ENCODE assay signal across 29 cellular contexts in genomic region chr10:92832998-92833642, GRCh38. TPM values are rescaled to one million over a fixed set of nuclear protein-coding genes. Genes with fewer than 3 reads are reported as not detected.
DNase-seq lines count a peak whose midpoint lies in the region; ATAC-seq and TF ChIP-seq lines count a peak whose summit lies in the region.
"Had no signal": no experiment of that assay in that cellular context is flagged by ENCODE, and none has a peak within 500 bp of the region (broad histone marks: within the 10 kb centered on the region; RNA-seq: fewer than 3 reads in every experiment).

No MANE protein-coding gene starts in this region.

- H3K14ac ChIP-seq in trophoblast cell (ENCODE audit: low read length), result no peak overlapping the region

- TF ChIP-seq CTCF in SK-N-SH (IDR thresholded peaks at IDR 0.05) (no peak), endothelial cell (IDR thresholded peaks at IDR 0.05; ENCODE audit: unreplicated experiment) (no peak), sigmoid colon (IDR thresholded peaks at IDR 0.05) (no peak)

- H3K9me2 ChIP-seq in SK-N-SH, result no peaks in the 10 kb centered on the region

- H3K36me3 ChIP-seq in SK-N-SH (replicated peaks in 1 of 2; ENCODE audit: control insufficient read depth in 1 of 2, insufficient read depth in 2 of 2, low read length in 1 of 2), result no peaks in the 10 kb centered on the region
- H3K36me3 ChIP-seq in trophoblast cell (ENCODE audit: control insufficient read depth in 1 of 2, insufficient read depth in 2 of 2, low read length in 2 of 2), result no peaks in the 10 kb centered on the region
- H3K36me3 ChIP-seq in sigmoid colon, result no peaks in the 10 kb centered on the region
- H3K36me3 ChIP-seq: breast epithelium, Peyer's patch had no signal

- H2BK120ac ChIP-seq in trophoblast cell (ENCODE audit: insufficient read depth, low read length, poor library complexity), result no peak overlapping the region

- no peak for ATAC-seq in SK-N-SH treated with all-trans-retinoic acid at 6 μM for 48 hours
- no peak for ATAC-seq in GM19395 (IDR thresholded peaks at IDR 0.05; ENCODE audit: unreplicated experiment)
- ATAC-seq: sciatic nerve, T-cell had no signal

- no peak overlapping the region for H3K4ac ChIP-seq in trophoblast cell (ENCODE audit: low read depth, low read length)

- DNase-seq in SK-N-SH, result no peak
- DNase-seq in HUDEP-2 (lab: John Stamatoyannopoulos, UW; ENCODE audit: unreplicated experiment in 76 of 76), result peak in 59 of 76 experiments; percentile 10 to 72 (median 48)
- no peak for DNase-seq in endothelial cell (ENCODE audit: low spot score)
- peak in 1 of 2 donors; percentile 23 for DNase-seq in trophoblast cell
- DNase-seq in LoVo (ENCODE audit: low spot score), result no peak
- DNase-seq in sigmoid colon, result no peak
- DNase-seq: activated CD4-positive, CD25-positive, alpha-beta regulatory T cell treated with anti-CD3 and anti-CD28 coated beads, Interleukin-2, amount 50 U/mL, for 72 hours; activated naive CD4-positive, alpha-beta T cell treated with anti-CD3 and anti-CD28 coated beads for 36 hours; activated T-cell treated with anti-CD3 and anti-CD28 coated beads, Interleukin-2, amount 50 U/mL, for 48 hours; CD4-positive, CD25-positive, alpha-beta regulatory T cell; DND-41; effector CD4-positive, alpha-beta T cell; GM23248; head of caudate nucleus; mammary epithelial cell; MM.1S; NCI-H1417; NCI-H2029 treated with DMSO at 0.1 percent for 48 hours; NCI-H345; Peyer's patch; stimulated activated CD4-positive, alpha-beta T cell treated with anti-CD3 and anti-CD28 coated beads, Interleukin-15, amount 100 ng/mL, for 24 hours; T-cell had no signal

- H4K91ac ChIP-seq in trophoblast cell (ENCODE audit: low read depth, low read length), result no peak overlapping the region

- no peaks in the 10 kb centered on the region for H4K20me1 ChIP-seq in SK-N-SH (ENCODE audit: insufficient read depth)

- H2BK12ac ChIP-seq in trophoblast cell (ENCODE audit: low read length), result no peak overlapping the region

- peaks cover 10% of the 10 kb centered on the region for H3K36me3 Mint-ChIP-seq in endothelial cell (ENCODE audit: low read depth, unreplicated experiment)
- H3K36me3 Mint-ChIP-seq: CD4-positive, CD25-positive, alpha-beta regulatory T cell; T-cell had no signal

- CTCF ChIA-PET in SK-N-SH (lab: Yijun Ruan, JAX), result interaction anchor here (1.0 to 2.5 kb wide), 5 partner anchors 10 to 524 kb away, joined by 3 to 13 read pairs (median 3); no protein-coding TSS in a partner anchor

- H4K12ac ChIP-seq in trophoblast cell (ENCODE audit: low read depth, low read length), result no peak overlapping the region

- H3K79me1 ChIP-seq in trophoblast cell (ENCODE audit: low read length), result no peaks in the 10 kb centered on the region

- intact Hi-C loops in sigmoid colon (cut with DNase I), result no loop called here

- H3K4me1 ChIP-seq in SK-N-SH (ENCODE audit: control insufficient read depth in 1 of 2, insufficient read depth in 2 of 2, low read depth in 1 of 2, low read length in 1 of 2), result peaks cover 0 to 16% of the 10 kb centered on the region in 2 experiments; a peak in 1 of 4 replicates
- H3K4me1 ChIP-seq in trophoblast cell (ENCODE audit: control insufficient read depth in 1 of 2, insufficient read depth in 2 of 2, low read length in 2 of 2), result no peaks in the 10 kb centered on the region
- H3K4me1 ChIP-seq in sigmoid colon, result no peaks in the 10 kb centered on the region
- H3K4me1 ChIP-seq: breast epithelium, Peyer's patch had no signal

- no peak overlapping the region for H2BK5ac ChIP-seq in trophoblast cell (ENCODE audit: low read depth, low read length, poor library complexity)

- no peak for TF ChIP-seq POLR2A in sigmoid colon (IDR thresholded peaks at IDR 0.05)

- no peak for TF ChIP-seq RAD21 in SK-N-SH (IDR thresholded peaks at IDR 0.05; ENCODE audit: low read length)

- no peak overlapping the region for H3K18ac ChIP-seq in trophoblast cell (ENCODE audit: low read length)

- H2AFZ ChIP-seq in SK-N-SH (ENCODE audit: low read depth), result 0 out of 2 replicates have a peak overlapping the region, but pooled peaks have one; percentile 43
- no peak overlapping the region for H2AFZ ChIP-seq in trophoblast cell (ENCODE audit: insufficient read depth, low read length, poor library complexity)
- H2AFZ ChIP-seq: GM23248 had no signal

- H3K4me3 ChIP-seq in SK-N-SH (ENCODE audit: low read depth in 2 of 2, low read length in 1 of 2), result no peak overlapping the region
- H3K4me3 ChIP-seq in trophoblast cell (ENCODE audit: low read depth, low read length), result no peak overlapping the region
- no peak overlapping the region for H3K4me3 ChIP-seq in sigmoid colon
- H3K4me3 ChIP-seq: breast epithelium, GM23248, Peyer's patch had no signal

- H3K23ac ChIP-seq in trophoblast cell (ENCODE audit: low read length), result no peak overlapping the region

- no peak overlapping the region for H4K8ac ChIP-seq in trophoblast cell (ENCODE audit: low read depth, low read length)

- no peaks in the 10 kb centered on the region for H3K9me3 Mint-ChIP-seq in endothelial cell (ENCODE audit: unreplicated experiment)
- H3K9me3 Mint-ChIP-seq: activated naive CD4-positive, alpha-beta T cell treated with anti-CD3 and anti-CD28 coated beads for 36 hours; CD4-positive, CD25-positive, alpha-beta regulatory T cell; stimulated activated naive CD8-positive, alpha-beta T cell treated with anti-CD3 and anti-CD28 coated beads, Interleukin-15, Interleukin-2, amounts not matched to agents 100 ng/mL and 50 ng/mL, for 24 hours; T-cell had no signal

- H3K4me2 ChIP-seq in SK-N-SH (no peak overlapping the region), trophoblast cell (ENCODE audit: low read length) (no peak overlapping the region)

- 92% methylated on average over 1 of the region's 1 CpG for WGBS in SK-N-SH (ENCODE audit: low lambda C conversion rate)
- WGBS in trophoblast cell (ENCODE audit: extremely low coverage, insufficient coverage, insufficient read length), result no CpG with 5 or more reads among the region's 1 CpG
- WGBS in sigmoid colon, 2 donors, result 87 to 91% methylated on average over 1 of the region's 1 CpG

- H3K4me1 Mint-ChIP-seq in endothelial cell (ENCODE audit: unreplicated experiment), result peaks cover 43% of the 10 kb centered on the region

- H3K9me3 ChIP-seq in SK-N-SH, result no peaks in the 10 kb centered on the region
- no peaks in the 10 kb centered on the region for H3K9me3 ChIP-seq in trophoblast cell (ENCODE audit: insufficient read depth, low read depth, low read length)
- no peaks in the 10 kb centered on the region for H3K9me3 ChIP-seq in sigmoid colon
- H3K9me3 ChIP-seq: breast epithelium, Peyer's patch had no signal

- TF ChIP-seq EP300 in SK-N-SH (IDR thresholded peaks at IDR 0.05; ENCODE audit: borderline replicate concordance in 1 of 2, low read depth in 1 of 2, low read length in 1 of 2) (no peak), sigmoid colon (IDR thresholded peaks at IDR 0.05) (no peak)

- H3K27me3 ChIP-seq in SK-N-SH (ENCODE audit: insufficient read depth) (no peaks in the 10 kb centered on the region), trophoblast cell (ENCODE audit: insufficient read depth, low read length) (no peaks in the 10 kb centered on the region), sigmoid colon (no peaks in the 10 kb centered on the region)
- H3K27me3 ChIP-seq: breast epithelium, Peyer's patch had no signal

- H2AK5ac ChIP-seq in trophoblast cell (ENCODE audit: low read length), result no peak overlapping the region

- no peak overlapping the region for H3K27ac Mint-ChIP-seq in endothelial cell (ENCODE audit: unreplicated experiment)
- H3K27ac Mint-ChIP-seq: activated naive CD4-positive, alpha-beta T cell treated with anti-CD3 and anti-CD28 coated beads for 36 hours; CD4-positive, CD25-positive, alpha-beta regulatory T cell; progenitor cell of endocrine pancreas; stimulated activated naive CD8-positive, alpha-beta T cell treated with anti-CD3 and anti-CD28 coated beads, Interleukin-15, Interleukin-2, amounts not matched to agents 100 ng/mL and 50 ng/mL, for 24 hours; T-cell had no signal

- POLR2A ChIA-PET in SK-N-SH (lab: Yijun Ruan, JAX), result no interaction called here

- H3K79me2 ChIP-seq in SK-N-SH (ENCODE audit: insufficient read depth), result no peaks in the 10 kb centered on the region
- no peaks in the 10 kb centered on the region for H3K79me2 ChIP-seq in trophoblast cell (ENCODE audit: control insufficient read depth, insufficient read depth, low read length, poor library complexity)

- no peaks in the 10 kb centered on the region for H3F3A ChIP-seq in SK-N-SH (replicated peaks; ENCODE audit: insufficient read depth)

- H3K27ac ChIP-seq in SK-N-SH (ENCODE audit: low read depth in 2 of 2, low read length in 1 of 2) (no peak overlapping the region), trophoblast cell (ENCODE audit: low read depth, low read length) (no peak overlapping the region), sigmoid colon (no peak overlapping the region)
- H3K27ac ChIP-seq: 22Rv1, breast epithelium, GM23248, Peyer's patch had no signal

- H3K9ac ChIP-seq in SK-N-SH (no peak overlapping the region), trophoblast cell (ENCODE audit: low read length) (peak overlapping the region; percentile 38)
- H3K9ac ChIP-seq: GM23248 had no signal

- H3K27me3 Mint-ChIP-seq in endothelial cell (ENCODE audit: unreplicated experiment), result peaks cover 6% of the 10 kb centered on the region
- H3K27me3 Mint-ChIP-seq: stimulated activated naive CD8-positive, alpha-beta T cell treated with anti-CD3 and anti-CD28 coated beads, Interleukin-15, Interleukin-2, amounts not matched to agents 100 ng/mL and 50 ng/mL, for 24 hours; T-cell had no signal

- peak overlapping the region; percentile 15 for H3K4me3 Mint-ChIP-seq in endothelial cell (ENCODE audit: unreplicated experiment)
- H3K4me3 Mint-ChIP-seq: activated naive CD4-positive, alpha-beta T cell treated with anti-CD3 and anti-CD28 coated beads for 36 hours; CD4-positive, CD25-positive, alpha-beta regulatory T cell; stimulated activated naive CD8-positive, alpha-beta T cell treated with anti-CD3 and anti-CD28 coated beads, Interleukin-15, Interleukin-2, amounts not matched to agents 100 ng/mL and 50 ng/mL, for 24 hours; T-cell had no signal

TF ChIP-seq in SK-N-SH treated with all-trans-retinoic acid at 6 μM for 48 hours, 23 proteins besides CTCF, POLR2A, EP300 and RAD21 (continues in another document):
- no peak for TF ChIP-seq ARNTL (CRISPR knock-in tag; IDR thresholded peaks at IDR 0.05; ENCODE audit: borderline replicate concordance, low read depth)
- no peak for TF ChIP-seq SNAI2 (CRISPR knock-in tag; IDR thresholded peaks at IDR 0.05)
- TF ChIP-seq TOX (CRISPR knock-in tag; IDR thresholded peaks at IDR 0.05; ENCODE audit: borderline replicate concordance), result no peak
- no peak for TF ChIP-seq ZFP3 (CRISPR knock-in tag; IDR thresholded peaks at IDR 0.05)
- no peak for TF ChIP-seq TCF4 (CRISPR knock-in tag; IDR thresholded peaks at IDR 0.05; ENCODE audit: borderline replicate concordance)
- TF ChIP-seq PPARA (CRISPR knock-in tag; IDR thresholded peaks at IDR 0.05; ENCODE audit: borderline replicate concordance), result no peak
- TF ChIP-seq ZNF8 (CRISPR knock-in tag; IDR thresholded peaks at IDR 0.05), result no peak

RNA-seq across cellular contexts. Expression of gene EXOC6, which starts 15.2 kb away (rescaled TPM):
- 2.3 and 2.4 TPM in 2 replicates for polyA plus RNA-seq in SK-N-SH (2012; rRNA removed)
- 3.4 and 3.7 TPM in 2 replicates for polyA plus RNA-seq in SK-N-SH (2012; cell fraction: cytosol; rRNA removed)
- 1.2 and 2.8 TPM in 2 replicates for polyA plus RNA-seq in SK-N-SH (2012; cell fraction: nucleus; rRNA removed)
- 28.5 TPM for total RNA-seq in endothelial cell (ENCODE audit: unreplicated experiment)
- 3.4 and 4.3 TPM in 2 replicates for polyA plus RNA-seq in trophoblast cell (2013)
- total RNA-seq in sigmoid colon, result 10 to 100 TPM; 16.6 to 20.2 (median 18.9) TPM
- 10 to 100 TPM in 1 of 3 donors, 1 to 10 TPM in 2; 6.6 to 10.9 (median 9.1) TPM for polyA plus RNA-seq in sigmoid colon

Comparison
In these comparisons a context has a peak if more than half of its experiments do, and no peak if none do; other contexts are left out.
1. DNase-seq: peak in HUDEP-2 (59 of 76); none in SK-N-SH (single experiment), endothelial cell (single experiment), LoVo (single experiment) and sigmoid colon (single experiment).